1 cellular context compared by ENCODE assay signal in the genomic region with DNA sequence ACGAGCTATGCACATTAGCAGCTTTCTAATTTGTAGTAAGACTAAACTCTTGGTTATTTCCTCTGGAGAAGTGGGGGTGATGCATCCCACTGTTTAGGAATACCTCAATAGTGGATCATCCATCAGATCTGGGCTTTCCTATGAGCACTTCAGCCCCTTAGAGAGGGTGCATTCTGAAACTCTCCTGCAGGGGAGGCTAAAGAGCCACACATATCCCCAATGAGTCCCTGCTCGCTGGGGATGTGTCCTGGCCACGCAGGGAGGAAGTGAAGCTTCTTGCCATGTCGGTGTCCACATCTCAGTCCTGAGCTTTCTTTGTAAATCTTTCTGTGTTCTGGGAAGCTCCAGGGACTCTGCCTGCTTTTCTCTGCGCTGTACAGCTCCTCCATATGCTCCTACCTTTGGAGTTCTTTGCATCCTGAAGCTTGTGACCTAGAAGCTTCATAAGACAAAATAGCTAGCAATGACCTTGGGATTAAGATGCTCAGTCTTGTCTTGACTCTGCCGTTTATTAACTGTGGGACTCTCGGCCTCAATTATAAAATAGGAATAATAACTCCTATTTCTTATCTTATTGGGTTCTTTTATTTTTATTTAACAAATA.
TF ChIP-seq lines count a peak whose summit lies in the region.

No MANE protein-coding gene starts in this region.

TF ChIP-seq in GM23338, 12 proteins besides CTCF, POLR2A, EP300 and RAD21 (continued from another document):
- TF ChIP-seq ZNF462 (CRISPR knock-in tag; IDR thresholded peaks at IDR 0.05) (no peak), ETS1 (IDR thresholded peaks at IDR 0.05) (no peak), ZNF331 (CRISPR knock-in tag; IDR thresholded peaks at IDR 0.05; ENCODE audit: low read depth) (no peak), NANOG (IDR thresholded peaks at IDR 0.05; ENCODE audit: borderline replicate concordance) (no peak), POLR2AphosphoS5 (IDR thresholded peaks at IDR 0.05; ENCODE audit: low read depth) (no peak), EZH2phosphoT487 (IDR thresholded peaks at IDR 0.05; ENCODE audit: unreplicated experiment) (no peak), JUNB (IDR thresholded peaks at IDR 0.05; ENCODE audit: unreplicated experiment) (no peak), REST (IDR thresholded peaks at IDR 0.05; ENCODE audit: unreplicated experiment) (no peak)
TF ChIP-seq in GM23338: peak in this region for 0.
